In genomic region chr7:909358-910329, GRCh38 we compare ENCODE assay signal across 8 cellular contexts. TPM values are rescaled to one million over a fixed set of nuclear protein-coding genes. Genes with fewer than 3 reads are reported as not detected.
DNase-seq lines count a peak whose midpoint lies in the region; ATAC-seq and TF ChIP-seq lines count a peak whose summit lies in the region.

No MANE protein-coding gene starts in this region.

- no peaks in the 10 kb centered on the region for H3K9me2 ChIP-seq in Karpas-422 (replicated peaks; ENCODE audit: insufficient read depth, low read length)

- intact Hi-C loops in prostate gland (cut with DNase I), result no loop called here

- H3K9me3 ChIP-seq in BLaER1 treated with 17β-estradiol and CSF1 and Interleukin-3, amounts not matched to agents 10 nM and 100 nM (replicated peaks in 1 of 11), result peaks cover 0 to 10% (median 0%) of the 10 kb centered on the region in 11 experiments; a peak in 1 of 22 replicates
- H3K9me3 ChIP-seq in Karpas-422 (ENCODE audit: low read length) (no peaks in the 10 kb centered on the region), stomach smooth muscle (ENCODE audit: control insufficient read depth in 2 of 2, low read length in 2 of 2) (no peaks in the 10 kb centered on the region), prostate gland (no peaks in the 10 kb centered on the region)

- peak overlapping the region; percentile 77 to 99 (median 89) for H3K4me2 ChIP-seq in BLaER1 treated with 17β-estradiol and CSF1 and Interleukin-3, amounts not matched to agents 10 nM and 100 nM
- H3K4me2 ChIP-seq in Karpas-422 (ENCODE audit: low read depth, low read length, poor library complexity, severe bottlenecking), result peak overlapping the region; percentile 67

- H3K9me3 Mint-ChIP-seq in immature natural killer cell, result no peaks in the 10 kb centered on the region

- H3K4me3 Mint-ChIP-seq in immature natural killer cell, result peak overlapping the region; percentile 70 to 86 (median 78)

- no peak for TF ChIP-seq CTCF in astrocyte of the cerebellum (IDR thresholded peaks at IDR 0.05; ENCODE audit: low read depth, low read length, missing control alignments)
- no peak for TF ChIP-seq CTCF in prostate gland (IDR thresholded peaks at IDR 0.05)

- ATAC-seq in GM21390 (IDR thresholded peaks at IDR 0.05; ENCODE audit: unreplicated experiment), result no peak

- peaks cover 0 to 4% (median 2%) of the 10 kb centered on the region in 3 donors for H3K27me3 Mint-ChIP-seq in immature natural killer cell (ENCODE audit: low read depth in 3 of 3)

- peaks cover 17 to 19% of the 10 kb centered on the region in 2 donors for H3K4me1 Mint-ChIP-seq in immature natural killer cell

- peak overlapping the region in 9 of 10 experiments; percentile 26 to 53 (median 42); a peak in 16 of 20 replicates for H3K4me3 ChIP-seq in BLaER1 treated with 17β-estradiol and CSF1 and Interleukin-3, amounts not matched to agents 10 nM and 100 nM
- H3K4me3 ChIP-seq in Karpas-422 (ENCODE audit: low read length) (peak overlapping the region; percentile 33; the same call in 1 of the 2 replicates), astrocyte of the cerebellum (ENCODE audit: low read depth, low read length) (peak overlapping the region; percentile 7), stomach smooth muscle (ENCODE audit: low read length in 2 of 2) (peak overlapping the region; percentile 16 to 66), prostate gland (peak overlapping the region in 1 of 2 donors; percentile 26)

- H3K79me2 ChIP-seq in Karpas-422 (ENCODE audit: low read length), result no peaks in the 10 kb centered on the region

- no peak overlapping the region for H2AFZ ChIP-seq in Karpas-422 (ENCODE audit: low read length)

- peaks cover 27 to 85% (median 66%) of the 10 kb centered on the region in 10 experiments for H3K4me1 ChIP-seq in BLaER1 treated with 17β-estradiol and CSF1 and Interleukin-3, amounts not matched to agents 10 nM and 100 nM
- H3K4me1 ChIP-seq in Karpas-422 (ENCODE audit: low read length) (peaks cover 16% of the 10 kb centered on the region), stomach smooth muscle (ENCODE audit: control insufficient read depth, insufficient read depth, low read length) (peaks cover 14% of the 10 kb centered on the region), prostate gland (replicated peaks) (no peaks in the 10 kb centered on the region)

- TF ChIP-seq POLR2A in prostate gland (IDR thresholded peaks at IDR 0.05), result no peak

- peak; percentile 81 for DNase-seq in Karpas-422
- no peak for DNase-seq in astrocyte of the cerebellum (ENCODE audit: low read depth)
- DNase-seq in immature natural killer cell, result peak; percentile 43 to 51 (median 48)
- no peak for DNase-seq in prostate gland (ENCODE audit: low spot score)
- DNase-seq in central memory CD4-positive, alpha-beta T cell, result no peak

- H3K27me3 ChIP-seq in BLaER1 treated with 17β-estradiol and CSF1 and Interleukin-3, amounts not matched to agents 10 nM and 100 nM, result peaks cover 4 to 50% (median 30%) of the 10 kb centered on the region in 11 experiments; a peak in 21 of 22 replicates
- no peaks in the 10 kb centered on the region for H3K27me3 ChIP-seq in Karpas-422 (ENCODE audit: low read length)
- no peaks in the 10 kb centered on the region for H3K27me3 ChIP-seq in stomach smooth muscle (ENCODE audit: control insufficient read depth in 1 of 2, insufficient read depth in 2 of 2, low read length in 2 of 2)
- H3K27me3 ChIP-seq in prostate gland (replicated peaks; ENCODE audit: insufficient read depth), result no peaks in the 10 kb centered on the region

- peak overlapping the region in 10 of 11 experiments; percentile 18 to 79 (median 46); a peak in 15 of 22 replicates for H3K27ac ChIP-seq in BLaER1 treated with 17β-estradiol and CSF1 and Interleukin-3, amounts not matched to agents 10 nM and 100 nM
- H3K27ac ChIP-seq in Karpas-422 (ENCODE audit: low read length), result no peak overlapping the region
- H3K27ac ChIP-seq in stomach smooth muscle (ENCODE audit: low read length), result peak overlapping the region; percentile 24
- no peak overlapping the region for H3K27ac ChIP-seq in prostate gland

- 38% methylated on average over 52 of the region's 58 CpGs for WGBS in prostate gland

- peak overlapping the region; percentile 73 to 91 (median 85) for H3K27ac Mint-ChIP-seq in immature natural killer cell

- H3K9ac ChIP-seq in BLaER1 treated with 17β-estradiol and CSF1 and Interleukin-3, amounts not matched to agents 10 nM and 100 nM, result peak overlapping the region; percentile 33 to 76 (median 54); a peak in 19 of 22 replicates
- H3K9ac ChIP-seq in Karpas-422 (ENCODE audit: low read length), result peak overlapping the region; percentile 47
- peak overlapping the region in 1 of 2 donors; percentile 26 for H3K9ac ChIP-seq in stomach smooth muscle (ENCODE audit: low read length in 2 of 2)

- in situ Hi-C loops in astrocyte of the cerebellum (cut with HindIII; ENCODE audit: low sequenced_read_pairs), result no loop called here

- H3K36me3 ChIP-seq in BLaER1 treated with 17β-estradiol and CSF1 and Interleukin-3, amounts not matched to agents 10 nM and 100 nM, result peaks cover 4 to 53% (median 13%) of the 10 kb centered on the region in 11 experiments; a peak in 20 of 22 replicates
- no peaks in the 10 kb centered on the region for H3K36me3 ChIP-seq in Karpas-422 (ENCODE audit: insufficient read depth, low read length)
- H3K36me3 ChIP-seq in stomach smooth muscle (ENCODE audit: control insufficient read depth in 2 of 2, insufficient read depth in 2 of 2, low read length in 2 of 2), result no peaks in the 10 kb centered on the region
- H3K36me3 ChIP-seq in prostate gland, result no peaks in the 10 kb centered on the region

- H3K36me3 Mint-ChIP-seq in immature natural killer cell, result no peaks in the 10 kb centered on the region

- peaks cover 21 to 61% (median 29%) of the 10 kb centered on the region in 11 experiments; a peak in 21 of 22 replicates for H4K20me1 ChIP-seq in BLaER1 treated with 17β-estradiol and CSF1 and Interleukin-3, amounts not matched to agents 10 nM and 100 nM
- H4K20me1 ChIP-seq in Karpas-422 (ENCODE audit: insufficient read depth, low read depth, low read length), result 0 out of 2 replicates have a peak, but pooled peaks cover 7% of the 10 kb centered on the region

RNA-seq across cellular contexts. Expression of gene GET4, which starts 33.3 kb away (rescaled TPM):
- 16.2 and 33.3 TPM in 2 replicates for total RNA-seq in Karpas-422 (2014; rRNA removed; shearing (Covaris generic); ENCODE audit: low replicate concordance)
- 10 to 100 TPM; 25.3 to 35.6 (median 25.5) TPM for polyA plus RNA-seq in immature natural killer cell
- 10 to 100 TPM; 50.0 to 91.9 TPM for total RNA-seq in prostate gland

RNA-seq across cellular contexts. Expression of gene ADAP1, which starts 44.8 kb away (rescaled TPM):
- not detected in 2 replicates for total RNA-seq in Karpas-422 (2014; rRNA removed; shearing (Covaris generic); ENCODE audit: low replicate concordance)
- 10 to 100 TPM; 49.7 to 72.1 (median 55.1) TPM for polyA plus RNA-seq in immature natural killer cell
- 1 to 10 TPM; 5.9 to 8.3 TPM for total RNA-seq in prostate gland

Comparison
In these comparisons a context has a peak if more than half of its experiments do, and no peak if none do; other contexts are left out.
1. H3K27ac ChIP-seq: peak in BLaER1 treated with 17β-estradiol and CSF1 and Interleukin-3, amounts not matched to agents 10 nM and 100 nM (10 of 11) and stomach smooth muscle (single experiment); none in Karpas-422 (single experiment) and prostate gland (0 of 2).
2. DNase-seq: peak in Karpas-422 (single experiment) and immature natural killer cell (3 of 3); none in astrocyte of the cerebellum (single experiment), prostate gland (single experiment) and central memory CD4-positive, alpha-beta T cell (single experiment).